ENCODE assay signal across 11 cellular contexts in genomic region chr7:151491859-151492258, GRCh38. TPM values are rescaled to one million over a fixed set of nuclear protein-coding genes. Genes with fewer than 3 reads are reported as not detected.
DNase-seq lines count a peak whose midpoint lies in the region; ATAC-seq and TF ChIP-seq lines count a peak whose summit lies in the region.
"Had no signal": no experiment of that assay in that cellular context is flagged by ENCODE, and none has a peak within 500 bp of the region (broad histone marks: within the 10 kb centered on the region; RNA-seq: fewer than 3 reads in every experiment).

No MANE protein-coding gene starts in this region.

- 82 to 92% methylated on average over 3 of the region's 3 CpGs for WGBS in gastroesophageal sphincter (ENCODE audit: low coverage in 1 of 2), 2 donors
- 74 to 91% (median 83%) methylated on average over 3 of the region's 3 CpGs for WGBS in spleen, 5 donors

- CTCF ChIA-PET in MCF 10A (lab: Yijun Ruan, JAX): interaction anchor here (0.6 to 1.7 kb wide), 6 partner anchors 26 to 231 kb away, joined by 3 to 7 read pairs (median 4); no protein-coding TSS in a partner anchor

- H3K4me1 ChIP-seq in breast epithelium: no peaks in the 10 kb centered on the region
- peaks cover 18 to 95% (median 28%) of the 10 kb centered on the region in 3 donors for H3K4me1 ChIP-seq in gastroesophageal sphincter
- peaks cover 3 to 85% (median 36%) of the 10 kb centered on the region in 6 donors for H3K4me1 ChIP-seq in spleen

- H3K9me3 Mint-ChIP-seq in MCF 10A (ENCODE audit: unreplicated experiment): no peaks in the 10 kb centered on the region
- H3K9me3 Mint-ChIP-seq: naive thymus-derived CD4-positive, alpha-beta T cell; T-helper 1 cell treated with Interleukin-12 subunit alpha and Interleukin-12 subunit beta and Interleukin-4 antibody, amounts not matched to agents 30 μg/mL and 1 μg/mL, for 36 hours had no signal

- no peak for TF ChIP-seq EP300 in gastroesophageal sphincter (IDR thresholded peaks at IDR 0.05)

- POLR2A ChIA-PET in MCF 10A (lab: Yijun Ruan, JAX): interaction anchor here (0.7 to 3.9 kb wide), 9 partner anchors 9 to 205 kb away, joined by 3 to 21 read pairs (median 4); partner anchors contain the start of gene RHEB

- H3K27ac ChIP-seq in breast epithelium (peak overlapping the region in 1 of 2 donors; percentile 56), gastroesophageal sphincter (no peak overlapping the region), spleen (no peak overlapping the region)

- H3K9me3 ChIP-seq in breast epithelium (no peaks in the 10 kb centered on the region), gastroesophageal sphincter (no peaks in the 10 kb centered on the region), spleen (no peaks in the 10 kb centered on the region)

- DNase-seq in MCF 10A (ENCODE audit: unreplicated experiment) (peak; percentile 86), breast epithelium (ENCODE audit: low spot score in 2 of 2) (no peak), SKM-1 (lab: John Stamatoyannopoulos, UW; ENCODE audit: unreplicated experiment) (peak; percentile 37), glomerular visceral epithelial cell (ENCODE audit: extremely low spot score) (peak; percentile 85), spleen (no peak), NCI-H510A (lab: John Stamatoyannopoulos, UW) (no peak)
- DNase-seq: naive thymus-derived CD4-positive, alpha-beta T cell had no signal

- H3K27me3 Mint-ChIP-seq in MCF 10A (ENCODE audit: insufficient read depth, unreplicated experiment): no peaks in the 10 kb centered on the region
- H3K27me3 Mint-ChIP-seq: naive thymus-derived CD4-positive, alpha-beta T cell had no signal

- H3K27me3 ChIP-seq in breast epithelium: no peaks in the 10 kb centered on the region
- no peaks in the 10 kb centered on the region for H3K27me3 ChIP-seq in gastroesophageal sphincter
- H3K27me3 ChIP-seq in spleen (replicated peaks in 1 of 7): no peaks in the 10 kb centered on the region

- H3K36me3 Mint-ChIP-seq in MCF 10A (ENCODE audit: insufficient read depth, unreplicated experiment): peaks cover 33% of the 10 kb centered on the region

- H3K4me3 ChIP-seq in breast epithelium (no peak overlapping the region), gastroesophageal sphincter (no peak overlapping the region), spleen (no peak overlapping the region)

- TF ChIP-seq CTCF in MCF 10A (IDR thresholded peaks at IDR 0.05; ENCODE audit: unreplicated experiment) (no peak), breast epithelium (IDR thresholded peaks at IDR 0.05) (no peak), gastroesophageal sphincter (IDR thresholded peaks at IDR 0.05) (no peak), spleen (IDR thresholded peaks at IDR 0.05 in 8 of 11, conservative IDR thresholded peaks at IDR 0.05 in 3 of 11) (no peak)

- H3K4me3 Mint-ChIP-seq in MCF 10A (ENCODE audit: unreplicated experiment): no peak overlapping the region
- H3K4me3 Mint-ChIP-seq: naive thymus-derived CD4-positive, alpha-beta T cell; T-helper 1 cell treated with Interleukin-12 subunit alpha and Interleukin-12 subunit beta and Interleukin-4 antibody, amounts not matched to agents 30 μg/mL and 1 μg/mL, for 36 hours had no signal

- H3K36me3 ChIP-seq in breast epithelium (no peaks in the 10 kb centered on the region), gastroesophageal sphincter (peaks cover 0 to 28% of the 10 kb centered on the region in 2 donors), spleen (peaks cover 0 to 42% (median 25%) of the 10 kb centered on the region in 6 donors)

- no peak for ATAC-seq in GM19351 (IDR thresholded peaks at IDR 0.05; ENCODE audit: unreplicated experiment)
- ATAC-seq in gastroesophageal sphincter: no peak
- ATAC-seq: naive thymus-derived CD4-positive, alpha-beta T cell had no signal

- intact Hi-C loops in MCF 10A (cut with micrococcal nuclease): loop anchor here (1.0 kb wide), 1 partner anchor 26 kb away; no protein-coding TSS in a partner anchor
- intact Hi-C loops in breast epithelium (cut with DNase I; ENCODE audit: low total_unique reads): no loop called here
- intact Hi-C loops in spleen (cut with DNase I; ENCODE audit: low total_unique reads): no loop called here

- TF ChIP-seq POLR2A in breast epithelium (IDR thresholded peaks at IDR 0.05) (no peak), gastroesophageal sphincter (IDR thresholded peaks at IDR 0.05) (no peak), spleen (IDR thresholded peaks at IDR 0.05) (no peak)

- H3K27ac Mint-ChIP-seq in MCF 10A (ENCODE audit: low read depth, unreplicated experiment): peak overlapping the region; percentile 85
- H3K27ac Mint-ChIP-seq: naive thymus-derived CD4-positive, alpha-beta T cell; T-helper 1 cell treated with Interleukin-12 subunit alpha and Interleukin-12 subunit beta and Interleukin-4 antibody, amounts not matched to agents 30 μg/mL and 1 μg/mL, for 36 hours had no signal

- BruUV-seq in MCF 10A (replicated peaks; lab: Mats Ljungman, UMichigan): no TSS peak

- peaks cover 20% of the 10 kb centered on the region for H3K4me1 Mint-ChIP-seq in MCF 10A (ENCODE audit: insufficient read depth, unreplicated experiment)

RNA-seq across cellular contexts. Expression of gene RHEB, which starts 27.8 kb away (rescaled TPM):
- total RNA-seq in MCF 10A (2022) (135 and 151 TPM in 2 replicates), breast epithelium (10 to 100 TPM; 89.3 to 99.3 (median 95.0) TPM), gastroesophageal sphincter (100 to 1,000 TPM; 107 to 229 (median 155) TPM), spleen (10 to 100 TPM; 63.6 to 89.9 (median 76.3) TPM)
- 10 to 100 TPM; 42.3 to 75.1 (median 69.8) TPM for polyA plus RNA-seq in spleen

RNA-seq across cellular contexts. Expression of gene CRYGN, which starts 51.9 kb away (rescaled TPM):
- total RNA-seq in MCF 10A (2022) (not detected in 2 replicates), breast epithelium (1 to 10 TPM in 1 of 3 donors, under 1 TPM in 1, not detected in 1; 0.98 to 1.3 TPM), gastroesophageal sphincter (1 to 10 TPM in 1 of 4 donors, under 1 TPM in 1, not detected in 2; 0.27 to 4.4 TPM), spleen (1 to 10 TPM in 3 of 7 donors, under 1 TPM in 3, not detected in 1; 0.17 to 2.5 (median 0.92) TPM)
- under 1 TPM; 0.27 to 0.72 (median 0.32) TPM for polyA plus RNA-seq in spleen
- total RNA-seq: endothelial cell of umbilical vein had no signal
- polyA plus RNA-seq: endothelial cell of umbilical vein had no signal

Comparison
In these comparisons a context has a peak if more than half of its experiments do, and no peak if none do; other contexts are left out.
1. DNase-seq: peak in MCF 10A (single experiment), SKM-1 (single experiment) and glomerular visceral epithelial cell (single experiment); none in breast epithelium (0 of 2), spleen (single experiment) and NCI-H510A (single experiment).